8 cellular contexts compared by ENCODE assay signal in the genomic region with DNA sequence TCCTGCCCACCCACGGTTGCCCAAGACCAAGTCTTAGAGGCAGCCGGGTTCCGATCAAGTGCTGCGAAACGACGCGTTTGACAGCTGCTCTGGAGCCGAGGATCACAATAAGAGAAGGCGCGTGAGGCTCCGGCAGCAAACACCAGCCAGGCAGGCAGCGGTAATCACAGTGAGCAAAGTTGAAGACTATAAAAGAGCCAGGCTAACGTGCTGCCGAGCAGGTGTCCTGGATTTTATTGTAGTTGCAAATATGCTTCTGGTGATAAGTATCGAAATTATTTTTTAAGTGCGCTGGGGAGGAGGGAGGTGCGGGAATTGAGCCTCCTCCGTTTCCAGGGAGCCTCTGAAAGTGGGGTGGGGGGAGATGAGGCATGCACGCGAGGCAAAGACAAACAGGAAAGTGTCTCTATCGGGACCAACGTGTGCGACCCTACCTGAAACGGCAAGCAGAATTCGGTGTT. TPM values are rescaled to one million over a fixed set of nuclear protein-coding genes. Genes with fewer than 3 reads are reported as not detected.
DNase-seq lines count a peak whose midpoint lies in the region; ATAC-seq and TF ChIP-seq lines count a peak whose summit lies in the region.

No MANE protein-coding gene starts in this region.

- peaks cover 0 to 12% (median 8%) of the 10 kb centered on the region in 7 donors for H3K9me3 Mint-ChIP-seq in CD14-positive monocyte

- H3K9me3 ChIP-seq in right atrium auricular region, result no peaks in the 10 kb centered on the region

- no peaks in the 10 kb centered on the region for H3K36me3 ChIP-seq in right atrium auricular region

- H3K4me3 ChIP-seq in right atrium auricular region, result peak overlapping the region; percentile 21 to 46

- H3K27me3 ChIP-seq in right atrium auricular region, result peaks cover 0 to 10% of the 10 kb centered on the region in 2 donors

- peak overlapping the region in 1 of 2 donors; percentile 89 for H3K4me3 Mint-ChIP-seq in CD14-positive monocyte

- H3K27me3 Mint-ChIP-seq in CD14-positive monocyte (ENCODE audit: low read depth in 3 of 3), result peaks cover 31 to 45% (median 36%) of the 10 kb centered on the region in 3 donors

- peaks cover 2 to 3% of the 10 kb centered on the region in 2 donors for H3K36me3 Mint-ChIP-seq in CD14-positive monocyte

- TF ChIP-seq CTCF in GM13976 (IDR thresholded peaks at IDR 0.05; ENCODE audit: borderline replicate concordance, control extremely low read depth, extremely low read depth, insufficient read depth, missing control alignments), result no peak
- TF ChIP-seq CTCF in right atrium auricular region (IDR thresholded peaks at IDR 0.05), result no peak
- TF ChIP-seq CTCF in CD14-positive monocyte (IDR thresholded peaks at IDR 0.05), result no peak

- intact Hi-C loops in posterior cingulate gyrus (cut with DNase I), result no loop called here
- intact Hi-C loops in CD14-positive monocyte (cut with micrococcal nuclease), result no loop called here

- in situ Hi-C loops in GM13976 (cut with MboI; ENCODE audit: low sequenced_read_pairs, unreplicated experiment), result no loop called here

- no peak overlapping the region for H3K27ac Mint-ChIP-seq in CD14-positive monocyte

- H3K27ac ChIP-seq in right atrium auricular region, result no peak overlapping the region

- peak; percentile 9 for DNase-seq in GM13976 (ENCODE audit: low spot score)
- DNase-seq in SW480 (ENCODE audit: low spot score), result peak; percentile 7
- DNase-seq in right atrium auricular region (ENCODE audit: low spot score), result no peak
- DNase-seq in posterior cingulate gyrus, result peak; percentile 18 to 86 (median 48)
- no peak for DNase-seq in CD14-positive monocyte (ENCODE audit: low spot score)
- DNase-seq in GM19238 (ENCODE audit: insufficient read length, low spot score), result no peak

- ATAC-seq in GM21390 (IDR thresholded peaks at IDR 0.05; ENCODE audit: unreplicated experiment), result no peak
- no peak for ATAC-seq in GM18520 (IDR thresholded peaks at IDR 0.05; ENCODE audit: unreplicated experiment)

- H3K4me1 Mint-ChIP-seq in CD14-positive monocyte, result peaks cover 4% of the 10 kb centered on the region

- peaks cover 0 to 16% of the 10 kb centered on the region in 2 donors for H3K4me1 ChIP-seq in right atrium auricular region

RNA-seq across cellular contexts. Expression of a gene that starts 0.6 kb away (rescaled TPM):
- under 1 TPM; 0.08 to 0.56 TPM for total RNA-seq in right atrium auricular region
- polyA plus RNA-seq in CD14-positive monocyte, result not detected

Comparison
In these comparisons a context has a peak if more than half of its experiments do, and no peak if none do; other contexts are left out.
1. DNase-seq: peak in GM13976 (single experiment), SW480 (single experiment) and posterior cingulate gyrus (10 of 10); none in right atrium auricular region (single experiment), CD14-positive monocyte (single experiment) and GM19238 (single experiment).